ENCODE assay signal across 7 cellular contexts in genomic region chr5:137734962-137735530, GRCh38. TPM values are rescaled to one million over a fixed set of nuclear protein-coding genes. Genes with fewer than 3 reads are reported as not detected.
DNase-seq lines count a peak whose midpoint lies in the region; ATAC-seq, FAIRE-seq and TF ChIP-seq lines count a peak whose summit lies in the region.

No MANE protein-coding gene starts in this region.

- CTCF ChIA-PET in naive thymus-derived CD4-positive, alpha-beta T cell (lab: Charles Lee), result interaction anchor here (0.6 to 11.1 kb wide), 7 partner anchors 12 to 301 kb away, joined by 3 to 156 read pairs (median 6); no protein-coding TSS in a partner anchor

- no peak for DNase-seq in GM12891 (ENCODE audit: insufficient read length, low spot score)
- DNase-seq in HFF-Myc (ENCODE audit: extremely low read depth, low read depth), result no peak
- DNase-seq in T-helper 17 cell, result peak in 2 of 3 donors; percentile 10 to 19
- peak; percentile 46 for DNase-seq in fibroblast of peridontal ligament (ENCODE audit: extremely low read depth)
- peak in 2 of 9 donors; percentile 15 to 32 for DNase-seq in naive thymus-derived CD4-positive, alpha-beta T cell
- no peak for DNase-seq in hippocampal formation (lab: John Stamatoyannopoulos, UW)
- DNase-seq in HCEC 1CT, result no peak

- no peak overlapping the region for H3K4me3 Mint-ChIP-seq in T-helper 17 cell
- no peak overlapping the region for H3K4me3 Mint-ChIP-seq in naive thymus-derived CD4-positive, alpha-beta T cell

- peaks cover 5% of the 10 kb centered on the region for H3K27me3 Mint-ChIP-seq in T-helper 17 cell
- no peaks in the 10 kb centered on the region for H3K27me3 Mint-ChIP-seq in naive thymus-derived CD4-positive, alpha-beta T cell

- peaks cover 0 to 10% (median 3%) of the 10 kb centered on the region in 11 donors for H3K9me3 Mint-ChIP-seq in naive thymus-derived CD4-positive, alpha-beta T cell

- H3K27ac Mint-ChIP-seq in T-helper 17 cell, result no peak overlapping the region
- H3K27ac Mint-ChIP-seq in naive thymus-derived CD4-positive, alpha-beta T cell, result no peak overlapping the region

- H3K9me3 ChIP-seq in T-helper 17 cell (ENCODE audit: control insufficient read depth, low read length, poor library complexity, severe bottlenecking), result no peaks in the 10 kb centered on the region
- no peaks in the 10 kb centered on the region for H3K9me3 ChIP-seq in naive thymus-derived CD4-positive, alpha-beta T cell (ENCODE audit: control insufficient read depth in 2 of 3, low read length in 3 of 3)

- H3K36me3 Mint-ChIP-seq in T-helper 17 cell (ENCODE audit: low read depth), result peaks cover 2% of the 10 kb centered on the region
- peaks cover 0 to 21% (median 7%) of the 10 kb centered on the region in 5 donors for H3K36me3 Mint-ChIP-seq in naive thymus-derived CD4-positive, alpha-beta T cell

- no peak for TF ChIP-seq POLR2A in GM12891 (IDR thresholded peaks at IDR 0.05; ENCODE audit: low read depth, low read length)

- intact Hi-C loops in naive thymus-derived CD4-positive, alpha-beta T cell (cut with micrococcal nuclease), result loop anchor here (1.0 to 2.0 kb wide), 5 partner anchors 14 to 69 kb away; partner anchors contain the start of gene HNRNPA0 (in 2 of the 2)

- peak; percentile 60 for FAIRE-seq in GM12891 (lab: Jason Lieb, UNC)

- H3K36me3 ChIP-seq in naive thymus-derived CD4-positive, alpha-beta T cell (ENCODE audit: control insufficient read depth in 2 of 3, insufficient read depth in 3 of 3, low read length in 3 of 3), result no peaks in the 10 kb centered on the region

- no peaks in the 10 kb centered on the region for H3K27me3 ChIP-seq in naive thymus-derived CD4-positive, alpha-beta T cell (ENCODE audit: control insufficient read depth in 2 of 2, insufficient read depth in 2 of 2, low read length in 2 of 2)

- H3K4me3 ChIP-seq in HFF-Myc (replicated peaks; ENCODE audit: low read depth, low read length), result peak overlapping the region; percentile 41
- H3K4me3 ChIP-seq in naive thymus-derived CD4-positive, alpha-beta T cell (ENCODE audit: low read length), result peak overlapping the region; percentile 86

- POLR2A ChIA-PET in naive thymus-derived CD4-positive, alpha-beta T cell (lab: Charles Lee), result interaction anchor here (0.8 to 13.4 kb wide), 8 partner anchors 8 to 74 kb away, joined by 4 to 197 read pairs (median 13); partner anchors contain the start of gene HNRNPA0

- peak; percentile 21 for ATAC-seq in T-helper 17 cell
- ATAC-seq in naive thymus-derived CD4-positive, alpha-beta T cell, result peak; percentile 34

- H3K4me1 Mint-ChIP-seq in T-helper 17 cell, result peaks cover 8% of the 10 kb centered on the region
- H3K4me1 Mint-ChIP-seq in naive thymus-derived CD4-positive, alpha-beta T cell, result peaks cover 0 to 42% (median 16%) of the 10 kb centered on the region in 7 donors

- peak overlapping the region; percentile 63 for H3K27ac ChIP-seq in naive thymus-derived CD4-positive, alpha-beta T cell (ENCODE audit: low read depth, low read length)

- H3K4me1 ChIP-seq in naive thymus-derived CD4-positive, alpha-beta T cell (ENCODE audit: control insufficient read depth in 2 of 2, insufficient read depth in 2 of 2, low read length in 2 of 2), result peaks cover 9 to 58% of the 10 kb centered on the region in 2 donors

- no peak for TF ChIP-seq CTCF in HFF-Myc (IDR thresholded peaks at IDR 0.05; ENCODE audit: low read depth, low read length, missing control alignments)

TF ChIP-seq in GM12891, 5 proteins besides CTCF, POLR2A, EP300 and RAD21:
- TF ChIP-seq POU2F2 (IDR thresholded peaks at IDR 0.05; ENCODE audit: low read depth, low read length) (no peak), SPI1 (IDR thresholded peaks at IDR 0.05; ENCODE audit: low read depth, low read length) (no peak), PAX5 (IDR thresholded peaks at IDR 0.05; ENCODE audit: insufficient read depth, low read length, severe bottlenecking) (no peak), TAF1 (IDR thresholded peaks at IDR 0.05; ENCODE audit: low read depth, low read length) (no peak), POLR2AphosphoS5 (IDR thresholded peaks at IDR 0.05; ENCODE audit: low read depth, low read length) (no peak)
TF ChIP-seq in GM12891: peak in this region for 0.

RNA-seq across cellular contexts. Expression of gene KLHL3, which starts 0.8 kb away (rescaled TPM):
- polyA plus RNA-seq in GM12891 (2012; ENCODE audit: low read depth, missing spikeins), result 6.1 TPM
- total RNA-seq in T-helper 17 cell, result 10 to 100 TPM; 17.5 to 24.6 TPM
- total RNA-seq in naive thymus-derived CD4-positive, alpha-beta T cell, result 10 to 100 TPM; 10.4 to 47.3 (median 26.6) TPM
- 1 to 10 TPM; 4.6 to 6.3 TPM for polyA plus RNA-seq in naive thymus-derived CD4-positive, alpha-beta T cell

RNA-seq across cellular contexts. Expression of gene HNRNPA0, which starts 19.1 kb away (rescaled TPM):
- 28.5 TPM for polyA plus RNA-seq in GM12891 (2012; ENCODE audit: low read depth, missing spikeins)
- total RNA-seq in T-helper 17 cell, result 10 to 100 TPM; 37.6 to 38.4 TPM
- 10 to 100 TPM; 30.0 to 40.2 (median 30.7) TPM for total RNA-seq in naive thymus-derived CD4-positive, alpha-beta T cell
- 10 to 100 TPM; 17.8 to 20.7 TPM for polyA plus RNA-seq in naive thymus-derived CD4-positive, alpha-beta T cell

Comparison
In these comparisons a context has a peak if more than half of its experiments do, and no peak if none do; other contexts are left out.
1. DNase-seq: peak in T-helper 17 cell (2 of 3) and fibroblast of peridontal ligament (single experiment); none in GM12891 (single experiment), HFF-Myc (single experiment), hippocampal formation (0 of 2) and HCEC 1CT (single experiment).